ENCODE assay signal across 21 cellular contexts in the genomic region with DNA sequence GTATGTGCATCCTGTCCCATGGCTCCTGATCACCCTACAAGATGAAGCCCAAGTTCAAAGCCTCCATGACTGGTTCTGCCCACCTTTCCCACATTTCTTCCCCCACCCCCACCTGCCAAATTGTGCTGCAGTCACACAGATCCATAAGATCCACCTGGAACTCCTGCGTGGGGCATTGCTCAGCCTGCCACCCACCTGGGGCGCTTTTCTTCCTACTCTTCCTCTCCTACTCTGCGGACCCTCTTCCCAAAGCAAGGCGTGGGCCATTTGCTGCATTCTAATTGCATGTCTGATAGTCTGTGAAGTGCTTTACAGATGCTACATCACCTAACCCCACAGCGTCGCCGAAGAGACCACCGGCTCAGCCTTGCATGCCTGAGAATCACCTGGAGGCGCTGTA.
DNase-seq lines count a peak whose midpoint lies in the region; ATAC-seq and TF ChIP-seq lines count a peak whose summit lies in the region.
"Had no signal": no experiment of that assay in that cellular context is flagged by ENCODE, and none has a peak within 500 bp of the region (broad histone marks: within the 10 kb centered on the region; RNA-seq: fewer than 3 reads in every experiment).

No MANE protein-coding gene starts in this region.

- peak overlapping the region; percentile 44 for H3K4me3 Mint-ChIP-seq in activated T-cell treated with anti-CD3 and anti-CD28 coated beads, Interleukin-2, amount 50 U/mL, for 4 hours
- H3K4me3 Mint-ChIP-seq in activated T-cell treated with anti-CD3 and anti-CD28 coated beads, Interleukin-2, amount 50 U/mL, for 72 hours = no peak overlapping the region
- no peak overlapping the region for H3K4me3 Mint-ChIP-seq in brain

- H3K9me3 Mint-ChIP-seq in activated T-cell treated with anti-CD3 and anti-CD28 coated beads, Interleukin-2, amount 50 U/mL, for 4 hours = no peaks in the 10 kb centered on the region
- peaks cover 0 to 1% of the 10 kb centered on the region in 2 donors for H3K9me3 Mint-ChIP-seq in activated T-cell treated with anti-CD3 and anti-CD28 coated beads, Interleukin-2, amount 50 U/mL, for 72 hours
- peaks cover 2 to 9% (median 4%) of the 10 kb centered on the region in 5 experiments for H3K9me3 Mint-ChIP-seq in brain

- no peaks in the 10 kb centered on the region for H3K36me3 Mint-ChIP-seq in activated T-cell treated with anti-CD3 and anti-CD28 coated beads, Interleukin-2, amount 50 U/mL, for 4 hours (ENCODE audit: insufficient read depth)
- peaks cover 3 to 8% of the 10 kb centered on the region in 2 donors for H3K36me3 Mint-ChIP-seq in activated T-cell treated with anti-CD3 and anti-CD28 coated beads, Interleukin-2, amount 50 U/mL, for 72 hours (ENCODE audit: insufficient read depth in 2 of 2)
- no peaks in the 10 kb centered on the region for H3K36me3 Mint-ChIP-seq in brain

- H3K27ac Mint-ChIP-seq in activated T-cell treated with anti-CD3 and anti-CD28 coated beads, Interleukin-2, amount 50 U/mL, for 72 hours = no peak overlapping the region
- H3K27ac Mint-ChIP-seq in brain = peak overlapping the region in 3 of 5 experiments; percentile 19 to 98 (median 76)

- no peaks in the 10 kb centered on the region for H3K27me3 ChIP-seq in layer of hippocampus (ENCODE audit: control insufficient read depth, insufficient read depth, low read length)
- H3K27me3 ChIP-seq: Peyer's patch had no signal

- H3K4me1 Mint-ChIP-seq in activated T-cell treated with anti-CD3 and anti-CD28 coated beads, Interleukin-2, amount 50 U/mL, for 4 hours (ENCODE audit: low read depth) = peaks cover 18% of the 10 kb centered on the region
- peaks cover 8% of the 10 kb centered on the region for H3K4me1 Mint-ChIP-seq in activated T-cell treated with anti-CD3 and anti-CD28 coated beads, Interleukin-2, amount 50 U/mL, for 72 hours (ENCODE audit: low read depth)
- H3K4me1 Mint-ChIP-seq in brain = peaks cover 38% of the 10 kb centered on the region

- ATAC-seq in activated T-cell treated with anti-CD3 and anti-CD28 coated beads, Interleukin-2, amount 50 U/mL, for 4 hours = no peak
- no peak for ATAC-seq in activated T-cell treated with anti-CD3 and anti-CD28 coated beads, Interleukin-2, amount 50 U/mL, for 72 hours (replicated peaks in 1 of 2)
- ATAC-seq in GM19395 (IDR thresholded peaks at IDR 0.05; ENCODE audit: unreplicated experiment) = no peak

- peak overlapping the region; percentile 75 for H3K27ac ChIP-seq in layer of hippocampus (ENCODE audit: low read depth, low read length)
- peak overlapping the region; percentile 54 for H3K27ac ChIP-seq in temporal lobe (ENCODE audit: low read depth, low read length)
- H3K27ac ChIP-seq: C4-2B, KMS-11, Peyer's patch had no signal

- TF ChIP-seq CTCF in brain (conservative IDR thresholded peaks at IDR 0.05) = no peak

- H3K27me3 Mint-ChIP-seq in activated T-cell treated with anti-CD3 and anti-CD28 coated beads, Interleukin-2, amount 50 U/mL, for 4 hours (ENCODE audit: low read depth) = peaks cover 5% of the 10 kb centered on the region
- H3K27me3 Mint-ChIP-seq in activated T-cell treated with anti-CD3 and anti-CD28 coated beads, Interleukin-2, amount 50 U/mL, for 72 hours (ENCODE audit: low read depth) = peaks cover 12% of the 10 kb centered on the region
- no peaks in the 10 kb centered on the region for H3K27me3 Mint-ChIP-seq in brain

- no peak for DNase-seq in activated T-cell treated with anti-CD3 and anti-CD28 coated beads, Interleukin-2, amount 50 U/mL, for 4 hours
- no peak for DNase-seq in activated T-cell treated with anti-CD3 and anti-CD28 coated beads, Interleukin-2, amount 50 U/mL, for 72 hours
- DNase-seq in NCI-H2081 treated with DMSO at 0.1 percent for 48 hours (lab: John Stamatoyannopoulos, UW) (no peak), amygdala (lab: John Stamatoyannopoulos, UW) (no peak)
- DNase-seq: EL, GF-D8, IMR-90, NCI-H1105, NCI-H146, NCI-H2029 treated with DMSO at 0.1 percent for 48 hours, NCI-H2171, NCI-H345, NCI-H524 treated with DMSO at 0.1 percent for 48 hours, NCI-H82, Peyer's patch had no signal
